ENCODE assay signal across 17 cellular contexts in genomic region chr11:69971741-69972140, GRCh38.
DNase-seq lines count a peak whose midpoint lies in the region; ATAC-seq, FAIRE-seq and TF ChIP-seq lines count a peak whose summit lies in the region.
"Had no signal": no experiment of that assay in that cellular context is flagged by ENCODE, and none has a peak within 500 bp of the region (broad histone marks: within the 10 kb centered on the region; RNA-seq: fewer than 3 reads in every experiment).

No MANE protein-coding gene starts in this region.

- peak overlapping the region; percentile 5; the same call in 1 of the 2 replicates for H2BK5ac ChIP-seq in H1 (ENCODE audit: low read depth, low read length)

- no peak overlapping the region for H3K18ac ChIP-seq in H1 (ENCODE audit: extremely low read depth, low read length)

- H3K27me3 Mint-ChIP-seq in activated CD4-positive, alpha-beta memory T cell treated with anti-CD3 and anti-CD28 coated beads for 36 hours: peaks cover 8% of the 10 kb centered on the region
- H3K27me3 Mint-ChIP-seq in activated CD4-positive, alpha-beta memory T cell treated with anti-CD3 and anti-CD28 coated beads, Interleukin-2, amount 10 ng/mL, durations not matched to agents 7 days and 5 days: peaks cover 3% of the 10 kb centered on the region
- no peaks in the 10 kb centered on the region for H3K27me3 Mint-ChIP-seq in Caco-2 (ENCODE audit: insufficient read depth, unreplicated experiment)

- H2AK5ac ChIP-seq in H1 (ENCODE audit: low read depth, low read length): no peak overlapping the region

- no peak for TF ChIP-seq POLR2A in H1 (IDR thresholded peaks at IDR 0.05; ENCODE audit: control extremely low read depth in 1 of 2, low read depth in 2 of 2, low read length in 2 of 2)
- no peak for TF ChIP-seq POLR2A in tibial nerve (IDR thresholded peaks at IDR 0.05)

- H3K4me2 ChIP-seq in H1 (ENCODE audit: insufficient read depth in 1 of 2, low read depth in 2 of 2, low read length in 2 of 2): no peak overlapping the region
- H3K4me2 ChIP-seq: A549 had no signal

- no peak overlapping the region for H3K27ac Mint-ChIP-seq in activated CD4-positive, alpha-beta memory T cell treated with anti-CD3 and anti-CD28 coated beads for 36 hours
- no peak overlapping the region for H3K27ac Mint-ChIP-seq in activated CD4-positive, alpha-beta memory T cell treated with anti-CD3 and anti-CD28 coated beads, Interleukin-2, amount 10 ng/mL, durations not matched to agents 7 days and 5 days
- peak overlapping the region; percentile 46 for H3K27ac Mint-ChIP-seq in Caco-2 (ENCODE audit: unreplicated experiment)
- H3K27ac Mint-ChIP-seq: H9 had no signal

- no peak for FAIRE-seq in H1 (lab: Jason Lieb, UNC)
- no peak for FAIRE-seq in small intestine (lab: Jason Lieb, UNC)
- FAIRE-seq: A549 had no signal

- TF ChIP-seq EP300 in H1 (IDR thresholded peaks at IDR 0.05; ENCODE audit: borderline replicate concordance in 1 of 2, low read depth in 2 of 2, low read length in 2 of 2): no peak
- TF ChIP-seq EP300 in tibial nerve (IDR thresholded peaks at IDR 0.05): no peak

- CTCF ChIA-PET in activated CD4-positive, alpha-beta memory T cell treated with anti-CD3 and anti-CD28 coated beads for 36 hours (lab: Charles Lee): no interaction called here
- CTCF ChIA-PET in activated CD4-positive, alpha-beta memory T cell treated with anti-CD3 and anti-CD28 coated beads, Interleukin-2, amount 10 ng/mL, durations not matched to agents 7 days and 5 days (lab: Charles Lee): interaction anchor here (0.7 kb wide), 1 partner anchor 140 kb away, joined by 3 read pairs; no protein-coding TSS in a partner anchor
- CTCF ChIA-PET in Caco-2 (lab: Charles Lee) (interaction anchor here (0.6 kb wide), 1 partner anchor 67 kb away, joined by 3 read pairs; no protein-coding TSS in a partner anchor), H1 (lab: Charles Lee; ENCODE audit: partially characterized antibody) (interaction anchor here (0.8 to 1.4 kb wide), 3 partner anchors 22 to 224 kb away, joined by 3 to 7 read pairs (median 5); no protein-coding TSS in a partner anchor)

- no peaks in the 10 kb centered on the region for H3K9me3 ChIP-seq in Caco-2
- no peaks in the 10 kb centered on the region for H3K9me3 ChIP-seq in H1 (ENCODE audit: insufficient read depth in 2 of 2, low read depth in 1 of 2, low read length in 1 of 2)
- no peaks in the 10 kb centered on the region for H3K9me3 ChIP-seq in small intestine (ENCODE audit: control insufficient read depth, low read depth)
- H3K9me3 ChIP-seq in SJCRH30 (replicated peaks): no peaks in the 10 kb centered on the region
- peaks cover 0 to 4% (median 0%) of the 10 kb centered on the region in 4 donors for H3K9me3 ChIP-seq in tibial nerve
- H3K9me3 ChIP-seq: A549 had no signal

- H4K5ac ChIP-seq in H1 (ENCODE audit: insufficient read length, low read depth, low read length): no peak overlapping the region

- WGBS in H1 (ENCODE audit: extremely low coverage in 1 of 2, insufficient coverage in 1 of 2, insufficient read length in 1 of 2, insufficient replicate concordance in 2 of 2, low coverage in 1 of 2, low lambda C conversion rate in 2 of 2, missing lambda C conversion rate in 1 of 2), 2 experiments: 95% methylated on average over 11 of the region's 11 CpGs; no CpG with 5 or more reads in 1 of the 2 experiments
- WGBS in small intestine, 3 donors: 82 to 85% (median 82%) methylated on average over 11 of the region's 11 CpGs
- whole genome bisulfite sequencing in tibial nerve, 2 donors: 92 to 93% methylated on average over 11 of the region's 11 CpGs

- no peak overlapping the region for H3K27ac ChIP-seq in H1 (ENCODE audit: low read depth, low read length)
- H3K27ac ChIP-seq in small intestine (ENCODE audit: low read depth in 1 of 2, low read length in 1 of 2): no peak overlapping the region
- no peak overlapping the region for H3K27ac ChIP-seq in SJCRH30
- no peak overlapping the region for H3K27ac ChIP-seq in tibial nerve
- H3K27ac ChIP-seq: A549, HL-60, SK-N-MC had no signal

- intact Hi-C loops in activated CD4-positive, alpha-beta memory T cell treated with anti-CD3 and anti-CD28 coated beads for 36 hours (cut with micrococcal nuclease): no loop called here
- intact Hi-C loops in Caco-2 (cut with micrococcal nuclease; ENCODE audit: unreplicated experiment): no loop called here

- H2BK20ac ChIP-seq in H1 (ENCODE audit: low read length): no peak overlapping the region

- no peak for ATAC-seq in GM18873 (IDR thresholded peaks at IDR 0.05; ENCODE audit: low FRiP score, unreplicated experiment)
- ATAC-seq: A549, Right ventricle myocardium inferior had no signal

- H3K79me1 ChIP-seq in H1 (ENCODE audit: low read depth, low read length): no peaks in the 10 kb centered on the region

- no peak overlapping the region for H4K91ac ChIP-seq in H1 (replicated peaks; ENCODE audit: insufficient read length, low read length)

- H3K4me1 Mint-ChIP-seq in activated CD4-positive, alpha-beta memory T cell treated with anti-CD3 and anti-CD28 coated beads for 36 hours (ENCODE audit: low read depth): peaks cover 7% of the 10 kb centered on the region
- peaks cover 3% of the 10 kb centered on the region for H3K4me1 Mint-ChIP-seq in activated CD4-positive, alpha-beta memory T cell treated with anti-CD3 and anti-CD28 coated beads, Interleukin-2, amount 10 ng/mL, durations not matched to agents 7 days and 5 days
- peaks cover 51% of the 10 kb centered on the region for H3K4me1 Mint-ChIP-seq in Caco-2 (ENCODE audit: low read depth, unreplicated experiment)

- H2AFZ ChIP-seq in H1 (ENCODE audit: low read length): no peak overlapping the region

- H4K20me1 ChIP-seq in H1 (replicated peaks in 1 of 2; ENCODE audit: control insufficient read depth in 1 of 2, insufficient read depth in 2 of 2, low read length in 2 of 2): no peaks in the 10 kb centered on the region

- H3K14ac ChIP-seq in H1 (ENCODE audit: insufficient read length): no peak overlapping the region

- no peak overlapping the region for H3K23ac ChIP-seq in H1 (ENCODE audit: insufficient read length)

- no peak overlapping the region for H2BK12ac ChIP-seq in H1 (ENCODE audit: low read depth, low read length)

- no peak overlapping the region for H3K4ac ChIP-seq in H1 (replicated peaks; ENCODE audit: insufficient read length, low read depth, low read length)

- H3K36me3 ChIP-seq in Caco-2 (ENCODE audit: control insufficient read depth, insufficient read depth, low read length) (no peaks in the 10 kb centered on the region), H1 (ENCODE audit: control insufficient read depth in 2 of 4, insufficient read depth in 4 of 4, low read length in 3 of 4) (no peaks in the 10 kb centered on the region), small intestine (ENCODE audit: control insufficient read depth in 2 of 2, insufficient read depth in 2 of 2, low read length in 2 of 2) (no peaks in the 10 kb centered on the region), SJCRH30 (no peaks in the 10 kb centered on the region), tibial nerve (no peaks in the 10 kb centered on the region)

- H2BK15ac ChIP-seq in H1 (ENCODE audit: low read length): no peak overlapping the region

- H3K9ac ChIP-seq in H1 (replicated peaks in 1 of 4; ENCODE audit: extremely low read depth in 1 of 4, low read depth in 3 of 4, low read length in 3 of 4): no peak overlapping the region

- H3K9me3 Mint-ChIP-seq in activated CD4-positive, alpha-beta memory T cell treated with anti-CD3 and anti-CD28 coated beads for 36 hours: no peaks in the 10 kb centered on the region
- H3K9me3 Mint-ChIP-seq in activated CD4-positive, alpha-beta memory T cell treated with anti-CD3 and anti-CD28 coated beads, Interleukin-2, amount 10 ng/mL, durations not matched to agents 7 days and 5 days: no peaks in the 10 kb centered on the region
- no peaks in the 10 kb centered on the region for H3K9me3 Mint-ChIP-seq in Caco-2 (ENCODE audit: unreplicated experiment)
- H3K9me3 Mint-ChIP-seq: H9 had no signal

- H3K23me2 ChIP-seq in H1 (ENCODE audit: low read depth, low read length): no peaks in the 10 kb centered on the region

- POLR2A ChIA-PET in activated CD4-positive, alpha-beta memory T cell treated with anti-CD3 and anti-CD28 coated beads for 36 hours (lab: Charles Lee): no interaction called here
- POLR2A ChIA-PET in activated CD4-positive, alpha-beta memory T cell treated with anti-CD3 and anti-CD28 coated beads, Interleukin-2, amount 10 ng/mL, durations not matched to agents 7 days and 5 days (lab: Charles Lee): no interaction called here
- POLR2A ChIA-PET in Caco-2 (lab: Charles Lee) (no interaction called here), H1 (lab: Charles Lee; ENCODE audit: partially characterized antibody) (no interaction called here)

- H3K79me2 ChIP-seq in H1 (ENCODE audit: control insufficient read depth in 1 of 2, insufficient read depth in 2 of 2, low read length in 2 of 2): no peaks in the 10 kb centered on the region

- no TSS peak for BruUV-seq in Caco-2 (replicated peaks; lab: Mats Ljungman, UMichigan)

- no peak for TF ChIP-seq RAD21 in H1 (IDR thresholded peaks at IDR 0.05 in 1 of 2, conservative IDR thresholded peaks at IDR 0.05 in 1 of 2; ENCODE audit: low read depth in 2 of 2, low read length in 2 of 2)

- TF ChIP-seq CTCF in Caco-2 (IDR thresholded peaks at IDR 0.05; ENCODE audit: insufficient read depth in 1 of 2, low read depth in 1 of 2, low read length in 1 of 2, severe bottlenecking in 1 of 2, unreplicated experiment in 1 of 2) (no peak), H1 (IDR thresholded peaks at IDR 0.05; ENCODE audit: control extremely low read depth in 1 of 3, insufficient read depth in 1 of 3, low read depth in 1 of 3, low read length in 3 of 3) (no peak), tibial nerve (IDR thresholded peaks at IDR 0.05) (no peak)

- no peak overlapping the region for H3K4me3 Mint-ChIP-seq in activated CD4-positive, alpha-beta memory T cell treated with anti-CD3 and anti-CD28 coated beads for 36 hours
- no peak overlapping the region for H3K4me3 Mint-ChIP-seq in activated CD4-positive, alpha-beta memory T cell treated with anti-CD3 and anti-CD28 coated beads, Interleukin-2, amount 10 ng/mL, durations not matched to agents 7 days and 5 days
- no peak overlapping the region for H3K4me3 Mint-ChIP-seq in Caco-2 (ENCODE audit: unreplicated experiment)
- H3K4me3 Mint-ChIP-seq: H9 had no signal

- H4K8ac ChIP-seq in H1 (ENCODE audit: extremely low read depth, insufficient read depth, low read length): no peak overlapping the region

- no peaks in the 10 kb centered on the region for H3K36me3 Mint-ChIP-seq in activated CD4-positive, alpha-beta memory T cell treated with anti-CD3 and anti-CD28 coated beads for 36 hours
- H3K36me3 Mint-ChIP-seq in activated CD4-positive, alpha-beta memory T cell treated with anti-CD3 and anti-CD28 coated beads, Interleukin-2, amount 10 ng/mL, durations not matched to agents 7 days and 5 days (ENCODE audit: low read depth): no peaks in the 10 kb centered on the region
- H3K36me3 Mint-ChIP-seq in Caco-2 (ENCODE audit: insufficient read depth, unreplicated experiment): peaks cover 6% of the 10 kb centered on the region

- H3K4me1 ChIP-seq in Caco-2 (peaks cover 83% of the 10 kb centered on the region), H1 (replicated peaks in 1 of 4; ENCODE audit: control insufficient read depth in 3 of 4, insufficient read depth in 4 of 4, low read length in 3 of 4) (no peaks in the 10 kb centered on the region; a peak in 1 of 7 replicates), small intestine (ENCODE audit: control insufficient read depth in 2 of 2, insufficient read depth in 1 of 2, low read depth in 1 of 2, low read length in 1 of 2) (peaks cover 0 to 2% of the 10 kb centered on the region in 2 donors), SJCRH30 (no peaks in the 10 kb centered on the region), tibial nerve (no peaks in the 10 kb centered on the region)

- H3K4me3 ChIP-seq in Caco-2 (ENCODE audit: low read depth, low read length) (no peak overlapping the region), H1 (ENCODE audit: extremely low read depth in 1 of 4, insufficient read depth in 2 of 4, low read depth in 3 of 4, low read length in 4 of 4) (no peak overlapping the region), small intestine (ENCODE audit: low read depth in 1 of 2, low read length in 2 of 2) (no peak overlapping the region), SJCRH30 (no peak overlapping the region), tibial nerve (no peak overlapping the region)
- H3K4me3 ChIP-seq: A549, SK-N-MC had no signal

- H3K56ac ChIP-seq in H1 (replicated peaks; ENCODE audit: insufficient read length, low read depth, low read length): no peak overlapping the region

- peak; percentile 14 for DNase-seq in activated CD4-positive, alpha-beta memory T cell treated with anti-CD3 and anti-CD28 coated beads for 36 hours
- DNase-seq in activated CD4-positive, alpha-beta memory T cell treated with anti-CD3 and anti-CD28 coated beads, Interleukin-2, amount 10 ng/mL, durations not matched to agents 7 days and 5 days: no peak
- DNase-seq in Caco-2: no peak
- DNase-seq in H1 (ENCODE audit: low read depth in 1 of 2, low spot score in 2 of 2): no peak
- DNase-seq in small intestine: peak; percentile 31
- DNase-seq in SJCRH30: no peak
- no peak for DNase-seq in tibial nerve (ENCODE audit: low spot score in 2 of 2)
- DNase-seq: H9, KBM-7, NCI-H1048, NCI-H1694, NCI-H524 had no signal

- H3K27me3 ChIP-seq in Caco-2 (replicated peaks; ENCODE audit: control insufficient read depth, insufficient read depth, low read length) (no peaks in the 10 kb centered on the region), H1 (replicated peaks in 1 of 4; ENCODE audit: control insufficient read depth in 3 of 4, extremely low read depth in 1 of 4, insufficient read depth in 3 of 4, low read length in 3 of 4) (peaks cover 0 to 3% (median 0%) of the 10 kb centered on the region in 4 experiments; a peak in 1 of 7 replicates), small intestine (ENCODE audit: control insufficient read depth in 2 of 2, insufficient read depth in 2 of 2, low read length in 2 of 2) (no peaks in the 10 kb centered on the region), SJCRH30 (no peaks in the 10 kb centered on the region), tibial nerve (peaks cover 0 to 7% of the 10 kb centered on the region in 2 donors)

- no peak overlapping the region for H2BK120ac ChIP-seq in H1 (replicated peaks; ENCODE audit: low read depth, low read length)

Comparison
In these comparisons a context has a peak if more than half of its experiments do, and no peak if none do; other contexts are left out.
1. DNase-seq: peak in activated CD4-positive, alpha-beta memory T cell treated with anti-CD3 and anti-CD28 coated beads for 36 hours (single experiment) and small intestine (single experiment); none in activated CD4-positive, alpha-beta memory T cell treated with anti-CD3 and anti-CD28 coated beads, Interleukin-2, amount 10 ng/mL, durations not matched to agents 7 days and 5 days (single experiment), Caco-2 (0 of 2), H1 (0 of 2), SJCRH30 (0 of 2) and tibial nerve (0 of 2).